ENCODE assay signal across 23 cellular contexts in genomic region chr5:125399885-125400284, GRCh38.
"Had no signal": no experiment of that assay in that cellular context is flagged by ENCODE, and none has a peak within 500 bp of the region (broad histone marks: within the 10 kb centered on the region; RNA-seq: fewer than 3 reads in every experiment).

No MANE protein-coding gene starts in this region.

- H3K27me3 Mint-ChIP-seq: memory B cell; progenitor cell of endocrine pancreas; stimulated activated naive B cell treated with anti-CD40 and anti-IgM and Interleukin-4, amounts not matched to agents 10 μg/mL and 1 μg/mL and 100 μg/mL, for 72 hours; stimulated activated naive CD8-positive, alpha-beta T cell treated with anti-CD3 and anti-CD28 coated beads, Interleukin-15, Interleukin-2, amounts not matched to agents 100 ng/mL and 50 ng/mL, for 24 hours had no signal

- H3K4me1 Mint-ChIP-seq: memory B cell, natural killer cell had no signal

- H3K27me3 ChIP-seq: dorsolateral prefrontal cortex, esophagus squamous epithelium, hepatocyte, right lobe of liver, tibial nerve, upper lobe of left lung had no signal

- ATAC-seq: left lobe of liver; natural killer cell; right lobe of liver; stimulated activated naive B cell treated with anti-CD40 and anti-IgM and Interleukin-4, amounts not matched to agents 10 μg/mL and 1 μg/mL and 100 μg/mL, for 72 hours had no signal

- H3K4me2 ChIP-seq: hepatocyte had no signal

- H3K9me3 ChIP-seq: esophagus squamous epithelium, right lobe of liver, thoracic aorta had no signal

- H3K36me3 Mint-ChIP-seq: memory B cell, natural killer cell had no signal

- H3K4me1 ChIP-seq: parathyroid adenoma, right lobe of liver, tibial nerve, upper lobe of left lung had no signal

- H3K4me3 Mint-ChIP-seq: memory B cell; natural killer cell; stimulated activated naive B cell treated with anti-CD40 and anti-IgM and Interleukin-4, amounts not matched to agents 10 μg/mL and 1 μg/mL and 100 μg/mL, for 72 hours; stimulated activated naive CD8-positive, alpha-beta T cell treated with anti-CD3 and anti-CD28 coated beads, Interleukin-15, Interleukin-2, amounts not matched to agents 100 ng/mL and 50 ng/mL, for 24 hours had no signal

- H3K9ac ChIP-seq: parathyroid adenoma had no signal

- FAIRE-seq: kidney, small intestine, urothelium cell line had no signal

- DNase-seq: dorsolateral prefrontal cortex; effector CD4-positive, alpha-beta T cell; esophagus squamous epithelium; head of caudate nucleus; kidney; natural killer cell; occipital lobe; right lobe of liver; small intestine; stimulated activated CD4-positive, alpha-beta T cell treated with anti-CD3 and anti-CD28 coated beads, Interleukin-15, amount 100 ng/mL, for 24 hours; stimulated activated CD4-positive, alpha-beta T cell treated with anti-CD3 and anti-CD28 coated beads, Interleukin-2, amount 100 ng/mL, for 48 hours; stimulated activated naive B cell treated with anti-CD40 and anti-IgM and Interleukin-4, amounts not matched to agents 10 μg/mL and 1 μg/mL and 100 μg/mL, for 72 hours; upper lobe of left lung had no signal

- H3K79me2 ChIP-seq: hepatocyte, parathyroid adenoma had no signal

- H3K27ac Mint-ChIP-seq: memory B cell; natural killer cell; progenitor cell of endocrine pancreas; stimulated activated naive B cell treated with anti-CD40 and anti-IgM and Interleukin-4, amounts not matched to agents 10 μg/mL and 1 μg/mL and 100 μg/mL, for 72 hours; stimulated activated naive CD8-positive, alpha-beta T cell treated with anti-CD3 and anti-CD28 coated beads, Interleukin-15, Interleukin-2, amounts not matched to agents 100 ng/mL and 50 ng/mL, for 24 hours had no signal

- H3K4me3 ChIP-seq: dorsolateral prefrontal cortex, esophagus squamous epithelium, hepatocyte, lung, right lobe of liver, thoracic aorta, tibial nerve, upper lobe of left lung had no signal

- H3K27ac ChIP-seq: dorsolateral prefrontal cortex, esophagus squamous epithelium, hepatocyte, parathyroid adenoma, right lobe of liver, thoracic aorta, tibial nerve, upper lobe of left lung had no signal

- H2AFZ ChIP-seq: hepatocyte, parathyroid adenoma had no signal

- H3K36me3 ChIP-seq: esophagus squamous epithelium, right lobe of liver, thoracic aorta, tibial nerve, upper lobe of left lung had no signal
